In genomic region chr17:75894049-75894742, GRCh38 we compare ENCODE assay signal across 12 cellular contexts. TPM values are rescaled to one million over a fixed set of nuclear protein-coding genes. Genes with fewer than 3 reads are reported as not detected.
DNase-seq lines count a peak whose midpoint lies in the region; ATAC-seq and TF ChIP-seq lines count a peak whose summit lies in the region.
"Had no signal": no experiment of that assay in that cellular context is flagged by ENCODE, and none has a peak within 500 bp of the region (broad histone marks: within the 10 kb centered on the region; RNA-seq: fewer than 3 reads in every experiment).

No MANE protein-coding gene starts in this region.

- peaks cover 21% of the 10 kb centered on the region for H3K4me1 Mint-ChIP-seq in T-helper 17 cell
- peaks cover 28 to 53% of the 10 kb centered on the region in 2 donors for H3K4me1 Mint-ChIP-seq in stimulated activated naive B cell treated with anti-CD40 and anti-IgM and Interleukin-4, amounts not matched to agents 10 μg/mL and 1 μg/mL and 100 μg/mL, for 72 hours

- H3K79me2 ChIP-seq in SK-N-SH (ENCODE audit: insufficient read depth) (peaks cover 32% of the 10 kb centered on the region), smooth muscle cell (ENCODE audit: low read depth) (peaks cover 9% of the 10 kb centered on the region)

- CTCF ChIA-PET in SK-N-SH (lab: Yijun Ruan, JAX), result interaction anchor here (0.9 to 16.0 kb wide), 7 partner anchors 10 to 112 kb away, joined by 3 to 214 read pairs (median 24); partner anchors contain the start of genes FBF1, MRPL38 and TRIM47

- no peak overlapping the region for H2AFZ ChIP-seq in SK-N-SH (ENCODE audit: low read depth)
- no peak overlapping the region for H2AFZ ChIP-seq in smooth muscle cell (ENCODE audit: low read depth)

- H3K27me3 Mint-ChIP-seq in T-helper 17 cell, result no peaks in the 10 kb centered on the region
- no peaks in the 10 kb centered on the region for H3K27me3 Mint-ChIP-seq in stimulated activated naive B cell treated with anti-CD40 and anti-IgM and Interleukin-4, amounts not matched to agents 10 μg/mL and 1 μg/mL and 100 μg/mL, for 72 hours

- no peak for TF ChIP-seq RAD21 in SK-N-SH (IDR thresholded peaks at IDR 0.05; ENCODE audit: low read length)

- H3K9me3 Mint-ChIP-seq in stimulated activated naive B cell treated with anti-CD40 and anti-IgM and Interleukin-4, amounts not matched to agents 10 μg/mL and 1 μg/mL and 100 μg/mL, for 72 hours, result no peaks in the 10 kb centered on the region

- H3K4me1 ChIP-seq in SK-N-SH (ENCODE audit: control insufficient read depth in 1 of 2, insufficient read depth in 2 of 2, low read depth in 1 of 2, low read length in 1 of 2), result peaks cover 9 to 13% of the 10 kb centered on the region in 2 experiments; a peak in 3 of 4 replicates
- peaks cover 13% of the 10 kb centered on the region for H3K4me1 ChIP-seq in smooth muscle cell (ENCODE audit: low read depth)

- no peaks in the 10 kb centered on the region for H4K20me1 ChIP-seq in SK-N-SH (ENCODE audit: insufficient read depth)
- H4K20me1 ChIP-seq in smooth muscle cell (ENCODE audit: low read depth), result peaks cover 5% of the 10 kb centered on the region

- no peak for ATAC-seq in SK-N-SH treated with all-trans-retinoic acid at 6 μM for 48 hours
- ATAC-seq in T-helper 17 cell, result no peak
- no peak for ATAC-seq in stimulated activated naive B cell treated with anti-CD40 and anti-IgM and Interleukin-4, amounts not matched to agents 10 μg/mL and 1 μg/mL and 100 μg/mL, for 72 hours (replicated peaks)
- ATAC-seq: A549 had no signal

- H3K27ac ChIP-seq in SK-N-SH (ENCODE audit: low read depth in 2 of 2, low read length in 1 of 2), result no peak overlapping the region
- no peak overlapping the region for H3K27ac ChIP-seq in smooth muscle cell (ENCODE audit: low read depth)

- H3K4me3 Mint-ChIP-seq in T-helper 17 cell, result peak overlapping the region; percentile 7
- H3K4me3 Mint-ChIP-seq in stimulated activated naive B cell treated with anti-CD40 and anti-IgM and Interleukin-4, amounts not matched to agents 10 μg/mL and 1 μg/mL and 100 μg/mL, for 72 hours, result peak overlapping the region; percentile 17 to 62

- no peaks in the 10 kb centered on the region for H3K9me2 ChIP-seq in SK-N-SH

- no peaks in the 10 kb centered on the region for H3K36me3 Mint-ChIP-seq in T-helper 17 cell (ENCODE audit: low read depth)
- peaks cover 23 to 45% of the 10 kb centered on the region in 2 donors for H3K36me3 Mint-ChIP-seq in stimulated activated naive B cell treated with anti-CD40 and anti-IgM and Interleukin-4, amounts not matched to agents 10 μg/mL and 1 μg/mL and 100 μg/mL, for 72 hours

- TF ChIP-seq CTCF in SK-N-SH (IDR thresholded peaks at IDR 0.05) (no peak), foreskin fibroblast (IDR thresholded peaks at IDR 0.05; ENCODE audit: low read depth, low read length) (no peak), smooth muscle cell (IDR thresholded peaks at IDR 0.05; ENCODE audit: borderline replicate concordance, insufficient read depth, poor library complexity, severe bottlenecking) (no peak)

- 94% methylated on average over 22 of the region's 22 CpGs for WGBS in SK-N-SH (ENCODE audit: low lambda C conversion rate)
- WGBS in smooth muscle cell (ENCODE audit: low lambda C conversion rate), result 85% methylated on average over 22 of the region's 22 CpGs

- no peak overlapping the region for H3K9ac ChIP-seq in SK-N-SH
- no peak overlapping the region for H3K9ac ChIP-seq in smooth muscle cell (ENCODE audit: low read depth)

- H3K4me3 ChIP-seq in SK-N-SH (ENCODE audit: low read depth in 2 of 2, low read length in 1 of 2), result no peak overlapping the region
- H3K4me3 ChIP-seq in foreskin fibroblast (ENCODE audit: low read depth in 1 of 2, low read length in 2 of 2), result no peak overlapping the region
- H3K4me3 ChIP-seq in smooth muscle cell, result no peak overlapping the region
- H3K4me3 ChIP-seq: A549 had no signal

- H3F3A ChIP-seq in SK-N-SH (replicated peaks; ENCODE audit: insufficient read depth) (peaks cover 27% of the 10 kb centered on the region), smooth muscle cell (ENCODE audit: low read depth) (peaks cover 12% of the 10 kb centered on the region)

- POLR2A ChIA-PET in SK-N-SH (lab: Yijun Ruan, JAX), result interaction anchor here (0.5 to 1.6 kb wide), 5 partner anchors 9 to 115 kb away, joined by 3 to 6 read pairs (median 4); partner anchors contain the start of gene TRIM47

- H3K36me3 ChIP-seq in SK-N-SH (replicated peaks in 1 of 2; ENCODE audit: control insufficient read depth in 1 of 2, insufficient read depth in 2 of 2, low read length in 1 of 2) (peaks cover 4 to 29% of the 10 kb centered on the region in 2 experiments), smooth muscle cell (ENCODE audit: low read depth) (no peaks in the 10 kb centered on the region)

- H3K4me2 ChIP-seq in SK-N-SH, result peak overlapping the region; percentile 94; the same call in 1 of the 2 replicates
- no peak overlapping the region for H3K4me2 ChIP-seq in smooth muscle cell

- H3K27me3 ChIP-seq in SK-N-SH (ENCODE audit: insufficient read depth) (no peaks in the 10 kb centered on the region), smooth muscle cell (ENCODE audit: low read depth) (no peaks in the 10 kb centered on the region)

- DNase-seq in SK-N-SH (no peak), T-helper 17 cell (no peak), foreskin fibroblast (peak; percentile 18 to 70), smooth muscle cell (lab: John Stamatoyannopoulos, UW; ENCODE audit: unreplicated experiment) (no peak), erythroblast (lab: John Stamatoyannopoulos, UW) (no peak), SHP77 treated with DMSO at 0.1 percent for 48 hours (lab: John Stamatoyannopoulos, UW) (no peak)
- no peak for DNase-seq in stimulated activated naive B cell treated with anti-CD40 and anti-IgM and Interleukin-4, amounts not matched to agents 10 μg/mL and 1 μg/mL and 100 μg/mL, for 72 hours
- DNase-seq: KG1, NCI-H510A, T-helper 9 cell had no signal

- no peak for TF ChIP-seq POLR2A in erythroblast (IDR thresholded peaks at IDR 0.05; ENCODE audit: low read length)

- H3K27ac Mint-ChIP-seq in T-helper 17 cell, result peak overlapping the region; percentile 76
- peak overlapping the region; percentile 66 for H3K27ac Mint-ChIP-seq in stimulated activated naive B cell treated with anti-CD40 and anti-IgM and Interleukin-4, amounts not matched to agents 10 μg/mL and 1 μg/mL and 100 μg/mL, for 72 hours

- H3K9me3 ChIP-seq in SK-N-SH (no peaks in the 10 kb centered on the region), T-helper 17 cell (ENCODE audit: control insufficient read depth, low read length, poor library complexity, severe bottlenecking) (no peaks in the 10 kb centered on the region), smooth muscle cell (replicated peaks; ENCODE audit: low read depth) (no peaks in the 10 kb centered on the region)
- H3K9me3 ChIP-seq: A549 had no signal

- TF ChIP-seq EP300 in SK-N-SH (IDR thresholded peaks at IDR 0.05; ENCODE audit: borderline replicate concordance in 1 of 2, low read depth in 1 of 2, low read length in 1 of 2), result no peak

TF ChIP-seq in SK-N-SH, 30 proteins besides CTCF, POLR2A, EP300 and RAD21 (continues in another document):
- TF ChIP-seq, protein P1, sequence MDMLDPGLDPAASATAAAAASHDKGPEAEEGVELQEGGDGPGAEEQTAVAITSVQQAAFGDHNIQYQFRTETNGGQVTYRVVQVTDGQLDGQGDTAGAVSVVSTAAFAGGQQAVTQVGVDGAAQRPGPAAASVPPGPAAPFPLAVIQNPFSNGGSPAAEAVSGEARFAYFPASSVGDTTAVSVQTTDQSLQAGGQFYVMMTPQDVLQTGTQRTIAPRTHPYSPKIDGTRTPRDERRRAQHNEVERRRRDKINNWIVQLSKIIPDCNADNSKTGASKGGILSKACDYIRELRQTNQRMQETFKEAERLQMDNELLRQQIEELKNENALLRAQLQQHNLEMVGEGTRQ (IDR thresholded peaks at IDR 0.05; ENCODE audit: borderline replicate concordance, low read depth, low read length), result no peak

TF ChIP-seq in SK-N-SH treated with all-trans-retinoic acid at 6 μM for 48 hours, 23 proteins besides CTCF, POLR2A, EP300 and RAD21 (continues in another document):
- TF ChIP-seq ZNF70 (CRISPR knock-in tag; IDR thresholded peaks at IDR 0.05), result no peak

RNA-seq across cellular contexts. Expression of gene TRIM65, which starts 2.6 kb away (rescaled TPM):
- polyA plus RNA-seq in SK-N-SH (2012; rRNA removed) (13.1 and 18.1 TPM in 2 replicates), smooth muscle cell (15.4 and 17.4 TPM in 2 replicates)
- polyA plus RNA-seq in SK-N-SH (2012; cell fraction: cytosol; rRNA removed), result 7.7 and 11.7 TPM in 2 replicates
- polyA plus RNA-seq in SK-N-SH (2012; cell fraction: nucleus; rRNA removed), result 21.5 and 24.6 TPM in 2 replicates
- total RNA-seq in T-helper 17 cell (10 to 100 TPM; 19.8 to 23.6 TPM), smooth muscle cell (9.8 and 13.3 TPM in 2 replicates)

RNA-seq across cellular contexts. Expression of gene MRPL38, which starts 10.5 kb away (rescaled TPM):
- polyA plus RNA-seq in SK-N-SH (2012; rRNA removed) (62.5 and 93.9 TPM in 2 replicates), smooth muscle cell (90.5 and 107 TPM in 2 replicates)
- polyA plus RNA-seq in SK-N-SH (2012; cell fraction: cytosol; rRNA removed), result 28.7 and 43.8 TPM in 2 replicates
- polyA plus RNA-seq in SK-N-SH (2012; cell fraction: nucleus; rRNA removed), result 321 and 427 TPM in 2 replicates
- total RNA-seq in T-helper 17 cell (100 to 1,000 TPM in 1 of 2 donors, 10 to 100 TPM in 1; 93.8 to 107 TPM), smooth muscle cell (32.6 and 48.4 TPM in 2 replicates)

RNA-seq across cellular contexts. Expression of gene TRIM47, which starts 15.8 kb away (rescaled TPM):
- polyA plus RNA-seq in SK-N-SH (2012; rRNA removed), result 3.1 and 5.1 TPM in 2 replicates
- 1.9 and 2.7 TPM in 2 replicates for polyA plus RNA-seq in SK-N-SH (2012; cell fraction: cytosol; rRNA removed)
- polyA plus RNA-seq in SK-N-SH (2012; cell fraction: nucleus; rRNA removed), result 6.9 and 7.6 TPM in 2 replicates
- 1 to 10 TPM; 4.5 to 9.4 TPM for total RNA-seq in T-helper 17 cell
- total RNA-seq in smooth muscle cell, result 3.8 and 8.7 TPM in 2 replicates
- polyA plus RNA-seq in smooth muscle cell, result 16.1 and 31.7 TPM in 2 replicates

RNA-seq across cellular contexts. Expression of gene WBP2, which starts 39.1 kb away (rescaled TPM):
- polyA plus RNA-seq in SK-N-SH (2012; rRNA removed) (49.7 and 55.8 TPM in 2 replicates), smooth muscle cell (91.4 and 111 TPM in 2 replicates)
- 31.9 and 42.5 TPM in 2 replicates for polyA plus RNA-seq in SK-N-SH (2012; cell fraction: cytosol; rRNA removed)
- polyA plus RNA-seq in SK-N-SH (2012; cell fraction: nucleus; rRNA removed), result 63.2 and 67.1 TPM in 2 replicates
- total RNA-seq in T-helper 17 cell (100 to 1,000 TPM in 1 of 2 donors, 10 to 100 TPM in 1; 86.0 to 114 TPM), smooth muscle cell (26.4 and 27.6 TPM in 2 replicates)

RNA-seq across cellular contexts. Expression of gene FBF1, which starts 46.6 kb away (rescaled TPM):
- polyA plus RNA-seq in SK-N-SH (2012; rRNA removed) (19.0 and 19.7 TPM in 2 replicates), smooth muscle cell (4.6 and 8.2 TPM in 2 replicates)
- 4.7 and 7.7 TPM in 2 replicates for polyA plus RNA-seq in SK-N-SH (2012; cell fraction: cytosol; rRNA removed)
- polyA plus RNA-seq in SK-N-SH (2012; cell fraction: nucleus; rRNA removed), result 103 and 134 TPM in 2 replicates
- total RNA-seq in T-helper 17 cell (10 to 100 TPM; 20.0 to 22.3 TPM), smooth muscle cell (8.4 and 21.8 TPM in 2 replicates)

Comparison
In these comparisons a context has a peak if more than half of its experiments do, and no peak if none do; other contexts are left out.
1. DNase-seq: peak in foreskin fibroblast (2 of 2); none in SK-N-SH (single experiment), T-helper 17 cell (0 of 3), stimulated activated naive B cell treated with anti-CD40 and anti-IgM and Interleukin-4, amounts not matched to agents 10 μg/mL and 1 μg/mL and 100 μg/mL, for 72 hours (single experiment), smooth muscle cell (single experiment), erythroblast (0 of 2) and SHP77 treated with DMSO at 0.1 percent for 48 hours (single experiment).